In the genomic region with DNA sequence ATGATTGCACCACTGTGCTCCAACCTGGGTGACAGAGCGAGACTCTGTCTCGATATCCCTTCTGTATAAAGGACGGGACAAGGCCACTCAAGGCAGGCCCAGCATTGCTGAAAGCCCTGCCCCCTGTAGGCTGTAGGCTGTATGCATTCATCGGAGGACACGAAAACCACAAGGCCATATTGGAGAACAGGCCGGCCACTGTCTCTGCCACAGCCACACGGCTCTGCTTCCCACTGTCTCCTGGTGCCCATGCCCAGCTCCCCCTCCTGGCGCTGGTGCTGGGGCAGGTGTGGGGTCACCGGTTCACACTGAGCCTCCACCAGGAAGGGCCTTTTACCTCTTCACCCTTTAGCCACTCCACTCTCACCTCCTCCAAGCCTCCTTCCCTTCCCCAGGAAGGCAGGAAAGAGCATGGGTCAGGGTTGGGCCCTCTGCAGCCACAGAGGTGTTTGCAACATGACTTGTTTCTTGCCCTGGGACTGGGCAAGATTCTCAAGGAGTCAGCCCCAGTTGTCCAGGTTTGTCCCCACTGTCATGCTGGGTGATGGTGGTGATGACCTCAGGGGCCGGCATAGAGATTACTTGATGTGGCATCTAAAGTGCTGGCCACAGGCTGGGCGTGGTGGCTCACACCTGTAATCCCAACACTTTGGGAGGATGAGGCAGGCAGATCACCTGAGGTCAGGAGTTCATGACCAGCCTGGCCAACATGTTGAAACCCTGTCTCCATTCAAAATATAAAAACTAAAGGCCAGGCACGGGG, we compare ENCODE assay signal across 12 cellular contexts. TPM values are rescaled to one million over a fixed set of nuclear protein-coding genes. Genes with fewer than 3 reads are reported as not detected.
DNase-seq lines count a peak whose midpoint lies in the region; ATAC-seq, FAIRE-seq and TF ChIP-seq lines count a peak whose summit lies in the region.
"Had no signal": no experiment of that assay in that cellular context is flagged by ENCODE, and none has a peak within 500 bp of the region (broad histone marks: within the 10 kb centered on the region; RNA-seq: fewer than 3 reads in every experiment).

No MANE protein-coding gene starts in this region.

- peaks cover 4% of the 10 kb centered on the region for H3K4me1 Mint-ChIP-seq in endothelial cell (ENCODE audit: unreplicated experiment)
- H3K4me1 Mint-ChIP-seq in activated T-helper 1 cell treated with anti-CD3 and anti-CD28 coated beads, Interleukin-12 subunit alpha, Interleukin-12 subunit beta, Interleukin-2, Interleukin-4 antibody, amounts not matched to agents 30 ng/mL and 10 ng/mL and 1 ng/mL, durations not matched to agents 14 hours and 24 hours and 36 hours (ENCODE audit: low read depth), result no peaks in the 10 kb centered on the region
- H3K4me1 Mint-ChIP-seq in natural killer cell treated with Interleukin-12 subunit alpha and Interleukin-12 subunit beta and Interleukin-15 and Interleukin-18, amount 100 ng/mL, for 72 hours (ENCODE audit: low read depth in 2 of 2), result peaks cover 0 to 9% of the 10 kb centered on the region in 2 donors

- H2AFZ ChIP-seq in HepG2 (ENCODE audit: low read length), result no peak overlapping the region

- H3K9me3 ChIP-seq in HepG2 (ENCODE audit: low read length), result no peaks in the 10 kb centered on the region
- H3K9me3 ChIP-seq in right lobe of liver, result no peaks in the 10 kb centered on the region
- H3K9me3 ChIP-seq: lower lobe of right lung, vagina had no signal

- no peak overlapping the region for H3K4me2 ChIP-seq in HepG2 (ENCODE audit: low read depth, low read length)

- TF ChIP-seq POLR2A in HepG2 (IDR thresholded peaks at IDR 0.05; ENCODE audit: insufficient read depth in 1 of 2, low read depth in 2 of 2, low read length in 2 of 2) (no peak), right lobe of liver (IDR thresholded peaks at IDR 0.05) (no peak)

- CTCF ChIA-PET in HepG2 (lab: Yijun Ruan, JAX; ENCODE audit: low intra/inter-chr PET ratio, low total read pairs), result no interaction called here

- intact Hi-C loops in HepG2 (cut with micrococcal nuclease; ENCODE audit: unreplicated experiment) (no loop called here), right lobe of liver (cut with DNase I) (no loop called here)
- intact Hi-C loops in activated T-helper 1 cell treated with anti-CD3 and anti-CD28 coated beads, Interleukin-12 subunit alpha, Interleukin-12 subunit beta, Interleukin-2, Interleukin-4 antibody, amounts not matched to agents 30 ng/mL and 10 ng/mL and 1 ng/mL, durations not matched to agents 14 hours and 24 hours and 36 hours (cut with micrococcal nuclease), result no loop called here

- H3K4me3 ChIP-seq in HepG2 (replicated peaks in 1 of 3; ENCODE audit: insufficient read depth in 1 of 3, low read depth in 2 of 3, low read length in 3 of 3) (no peak overlapping the region), right lobe of liver (no peak overlapping the region)
- H3K4me3 ChIP-seq: lower lobe of right lung, vagina had no signal

- no peak overlapping the region for H3K9ac ChIP-seq in HepG2 (ENCODE audit: insufficient read depth, low read depth, low read length)

- H3K4me3 Mint-ChIP-seq in endothelial cell (ENCODE audit: unreplicated experiment), result no peak overlapping the region
- no peak overlapping the region for H3K4me3 Mint-ChIP-seq in activated T-helper 1 cell treated with anti-CD3 and anti-CD28 coated beads, Interleukin-12 subunit alpha, Interleukin-12 subunit beta, Interleukin-2, Interleukin-4 antibody, amounts not matched to agents 30 ng/mL and 10 ng/mL and 1 ng/mL, durations not matched to agents 14 hours and 24 hours and 36 hours
- no peak overlapping the region for H3K4me3 Mint-ChIP-seq in natural killer cell treated with Interleukin-12 subunit alpha and Interleukin-12 subunit beta and Interleukin-15 and Interleukin-18, amount 100 ng/mL, for 72 hours
- H3K4me3 Mint-ChIP-seq: CD8-positive, alpha-beta T cell had no signal

- TF ChIP-seq CTCF in HepG2 (CRISPR knock-in tag; IDR thresholded peaks at IDR 0.05), result peak; percentile 46
- TF ChIP-seq CTCF in right lobe of liver (IDR thresholded peaks at IDR 0.05), result peak in 1 of 4 donors; percentile 5
- TF ChIP-seq CTCF in endothelial cell (IDR thresholded peaks at IDR 0.05; ENCODE audit: unreplicated experiment), result peak; percentile 27

- no peak overlapping the region for H3K27ac Mint-ChIP-seq in endothelial cell (ENCODE audit: unreplicated experiment)
- H3K27ac Mint-ChIP-seq in activated T-helper 1 cell treated with anti-CD3 and anti-CD28 coated beads, Interleukin-12 subunit alpha, Interleukin-12 subunit beta, Interleukin-2, Interleukin-4 antibody, amounts not matched to agents 30 ng/mL and 10 ng/mL and 1 ng/mL, durations not matched to agents 14 hours and 24 hours and 36 hours, result no peak overlapping the region
- no peak overlapping the region for H3K27ac Mint-ChIP-seq in natural killer cell treated with Interleukin-12 subunit alpha and Interleukin-12 subunit beta and Interleukin-15 and Interleukin-18, amount 100 ng/mL, for 72 hours
- H3K27ac Mint-ChIP-seq: CD8-positive, alpha-beta T cell had no signal

- H3K9me3 Mint-ChIP-seq in endothelial cell (ENCODE audit: unreplicated experiment), result no peaks in the 10 kb centered on the region
- no peaks in the 10 kb centered on the region for H3K9me3 Mint-ChIP-seq in activated T-helper 1 cell treated with anti-CD3 and anti-CD28 coated beads, Interleukin-12 subunit alpha, Interleukin-12 subunit beta, Interleukin-2, Interleukin-4 antibody, amounts not matched to agents 30 ng/mL and 10 ng/mL and 1 ng/mL, durations not matched to agents 14 hours and 24 hours and 36 hours
- H3K9me3 Mint-ChIP-seq in natural killer cell treated with Interleukin-12 subunit alpha and Interleukin-12 subunit beta and Interleukin-15 and Interleukin-18, amount 100 ng/mL, for 72 hours, result no peaks in the 10 kb centered on the region
- H3K9me3 Mint-ChIP-seq: CD8-positive, alpha-beta T cell had no signal

- no peak overlapping the region for H3K27ac ChIP-seq in HepG2 (ENCODE audit: extremely low read length, insufficient read depth, low read length)
- no peak overlapping the region for H3K27ac ChIP-seq in right lobe of liver
- H3K27ac ChIP-seq: lower lobe of right lung, vagina had no signal

- peaks cover 3% of the 10 kb centered on the region for H3K36me3 Mint-ChIP-seq in endothelial cell (ENCODE audit: low read depth, unreplicated experiment)
- no peaks in the 10 kb centered on the region for H3K36me3 Mint-ChIP-seq in activated T-helper 1 cell treated with anti-CD3 and anti-CD28 coated beads, Interleukin-12 subunit alpha, Interleukin-12 subunit beta, Interleukin-2, Interleukin-4 antibody, amounts not matched to agents 30 ng/mL and 10 ng/mL and 1 ng/mL, durations not matched to agents 14 hours and 24 hours and 36 hours (ENCODE audit: low read depth)
- H3K36me3 Mint-ChIP-seq in natural killer cell treated with Interleukin-12 subunit alpha and Interleukin-12 subunit beta and Interleukin-15 and Interleukin-18, amount 100 ng/mL, for 72 hours, result no peaks in the 10 kb centered on the region
- H3K36me3 Mint-ChIP-seq: CD8-positive, alpha-beta T cell had no signal

- H3K27me3 Mint-ChIP-seq in endothelial cell (ENCODE audit: unreplicated experiment), result peaks cover 22% of the 10 kb centered on the region
- H3K27me3 Mint-ChIP-seq in activated T-helper 1 cell treated with anti-CD3 and anti-CD28 coated beads, Interleukin-12 subunit alpha, Interleukin-12 subunit beta, Interleukin-2, Interleukin-4 antibody, amounts not matched to agents 30 ng/mL and 10 ng/mL and 1 ng/mL, durations not matched to agents 14 hours and 24 hours and 36 hours (ENCODE audit: insufficient read depth), result peaks cover 25% of the 10 kb centered on the region
- peaks cover 7 to 12% of the 10 kb centered on the region in 2 donors for H3K27me3 Mint-ChIP-seq in natural killer cell treated with Interleukin-12 subunit alpha and Interleukin-12 subunit beta and Interleukin-15 and Interleukin-18, amount 100 ng/mL, for 72 hours

- no TSS peak for BruUV-seq in HepG2 (replicated peaks; lab: Mats Ljungman, UMichigan)

- 0 out of 3 replicates have a peak, but pooled peaks have one; percentile 6 for ATAC-seq in HepG2
- ATAC-seq in right lobe of liver, result no peak
- no peak for ATAC-seq in HG03159 (IDR thresholded peaks at IDR 0.05; ENCODE audit: unreplicated experiment)
- ATAC-seq in natural killer cell treated with Interleukin-12 subunit alpha and Interleukin-12 subunit beta and Interleukin-15 and Interleukin-18, amount 100 ng/mL, for 72 hours, result no peak
- ATAC-seq: CD8-positive, alpha-beta T cell; lower lobe of right lung had no signal

- TF ChIP-seq RAD21 in HepG2 (CRISPR knock-in tag; IDR thresholded peaks at IDR 0.05), result no peak

- 87% methylated on average over 8 of the region's 12 CpGs for WGBS in HepG2 (ENCODE audit: low lambda C conversion rate)
- 71% methylated on average over 2 of the region's 12 CpGs for WGBS in right lobe of liver (ENCODE audit: insufficient coverage, low coverage, low lambda C conversion rate, missing lambda C conversion rate)

- H3K27me3 ChIP-seq in HepG2 (ENCODE audit: control insufficient read depth in 1 of 2, insufficient read depth in 2 of 2, low read length in 2 of 2), result peaks cover 5 to 24% of the 10 kb centered on the region in 2 experiments
- no peaks in the 10 kb centered on the region for H3K27me3 ChIP-seq in right lobe of liver
- H3K27me3 ChIP-seq: vagina had no signal

- in situ Hi-C loops in HepG2 (cut with HindIII; ENCODE audit: extremely low pct_ligation_motif_present, low pct_unique_long_range_greater_than_20kb), result no loop called here

- POLR2A ChIA-PET in HepG2 (lab: Yijun Ruan, JAX), result no interaction called here

- TF ChIP-seq EP300 in HepG2 (IDR thresholded peaks at IDR 0.05; ENCODE audit: low read depth in 2 of 2, low read length in 2 of 2), result no peak
- no peak for TF ChIP-seq EP300 in HepG2 (CRISPR knock-in tag; IDR thresholded peaks at IDR 0.05; ENCODE audit: borderline replicate concordance)

- no peaks in the 10 kb centered on the region for H4K20me1 ChIP-seq in HepG2 (ENCODE audit: insufficient read depth, low read length)

- H3K36me3 ChIP-seq in HepG2 (replicated peaks in 1 of 2; ENCODE audit: control insufficient read depth in 1 of 2, insufficient read depth in 2 of 2, low read length in 2 of 2) (no peaks in the 10 kb centered on the region; a peak in 1 of 5 replicates), right lobe of liver (no peaks in the 10 kb centered on the region)
- H3K36me3 ChIP-seq: lower lobe of right lung, vagina had no signal

- no peak for DNase-seq in HepG2 (ENCODE audit: low spot score)
- DNase-seq in right lobe of liver, result no peak
- DNase-seq in NAMALWA (ENCODE audit: low spot score), result peak; percentile 50
- no peak for DNase-seq in endothelial cell (ENCODE audit: low spot score)
- no peak for DNase-seq in activated T-helper 1 cell treated with anti-CD3 and anti-CD28 coated beads, Interleukin-12 subunit alpha, Interleukin-12 subunit beta, Interleukin-2, Interleukin-4 antibody, amounts not matched to agents 30 ng/mL and 10 ng/mL and 1 ng/mL, durations not matched to agents 14 hours and 24 hours and 36 hours (ENCODE audit: low spot score)
- no peak for DNase-seq in RCC 7860 (ENCODE audit: low spot score)
- DNase-seq in natural killer cell treated with Interleukin-12 subunit alpha and Interleukin-12 subunit beta and Interleukin-15 and Interleukin-18, amount 100 ng/mL, for 72 hours (ENCODE audit: low spot score), result no peak
- DNase-seq: lower lobe of right lung had no signal

- FAIRE-seq in HepG2 (lab: Jason Lieb, UNC) (no peak), RCC 7860 (lab: Jason Lieb, UNC) (no peak)
- FAIRE-seq: TTC549 had no signal

- H3K79me2 ChIP-seq in HepG2 (ENCODE audit: insufficient read depth, low read length), result no peaks in the 10 kb centered on the region

- H3K4me1 ChIP-seq in HepG2 (ENCODE audit: insufficient read depth, low read length), result peaks cover 36% of the 10 kb centered on the region
- H3K4me1 ChIP-seq in right lobe of liver, result peaks cover 0 to 23% (median 0%) of the 10 kb centered on the region in 4 donors

RNA-seq across cellular contexts. Expression of gene NTN3, which starts 5.3 kb away (rescaled TPM):
- 0.20 and 0.35 TPM in 2 replicates for total RNA-seq in HepG2 (2016; rRNA removed; fragmentation: Illumina TruSeq; extraction: Trizol)
- not detected in 2 replicates for total RNA-seq in HepG2 (2016; cell fraction: cytosol; rRNA removed; fragmentation: Illumina TruSeq; extraction: Trizol; ENCODE audit: low read depth)
- 0.15 and 0.30 TPM in 2 replicates for total RNA-seq in HepG2 (2016; cell fraction: insoluble cytoplasmic fraction; rRNA removed; fragmentation: Illumina TruSeq; extraction: Trizol)
- total RNA-seq in HepG2 (2016; cell fraction: membrane; rRNA removed; fragmentation: Illumina TruSeq; extraction: Trizol), result 0.25 TPM in 1 of 2 replicates, not detected in the other
- total RNA-seq in HepG2 (2016; cell fraction: nucleus; rRNA removed; fragmentation: Illumina TruSeq; extraction: Trizol), result 0.19 and 0.28 TPM in 2 replicates
- 0.09 and 0.29 TPM in 2 replicates for polyA plus RNA-seq in HepG2 (2011; rRNA removed)
- 0.12 and 0.15 TPM in 2 replicates for polyA plus RNA-seq in HepG2 (2011; cell fraction: cytosol; rRNA removed)
- polyA plus RNA-seq in HepG2 (2011; cell fraction: nucleus; rRNA removed), result 0.66 and 0.79 TPM in 2 replicates
- 0.07 and 0.11 TPM in 2 replicates for polyA plus RNA-seq in HepG2 (2012)
- polyA plus RNA-seq in HepG2 (2016; cell fraction: cytosol; fragmentation: Illumina TruSeq; extraction: Trizol; ENCODE audit: low read depth), result 0.08 TPM in 1 of 2 replicates, not detected in the other
- polyA plus RNA-seq in HepG2 (2016; cell fraction: insoluble cytoplasmic fraction; fragmentation: Illumina TruSeq; extraction: Trizol; ENCODE audit: low read depth), result not detected in 2 replicates
- not detected in 2 replicates for polyA plus RNA-seq in HepG2 (2016; cell fraction: membrane; fragmentation: Illumina TruSeq; extraction: Trizol; ENCODE audit: low read depth)
- 0.23 TPM in 1 of 2 replicates, not detected in the other for polyA plus RNA-seq in HepG2 (2016; cell fraction: nucleus; fragmentation: Illumina TruSeq; extraction: Trizol; ENCODE audit: insufficient read depth, low read depth)
- 0.49 and 1.4 TPM in 2 replicates for polyA minus RNA-seq in HepG2 (2011; rRNA and poly(A)+ RNA removed; ENCODE audit: low replicate concordance)
- 0.59 and 0.62 TPM in 2 replicates for polyA minus RNA-seq in HepG2 (2011; cell fraction: cytosol; rRNA and poly(A)+ RNA removed)
- 0.39 and 0.62 TPM in 2 replicates for polyA minus RNA-seq in HepG2 (2011; cell fraction: nucleus; rRNA and poly(A)+ RNA removed)
- 1 to 10 TPM in 4 of 6 experiments, under 1 TPM in 2; 0.39 to 2.1 (median 1.2) TPM for total RNA-seq in right lobe of liver
- total RNA-seq in endothelial cell (ENCODE audit: unreplicated experiment), result not detected
- total RNA-seq in activated T-helper 1 cell treated with anti-CD3 and anti-CD28 coated beads, Interleukin-12 subunit alpha, Interleukin-12 subunit beta, Interleukin-2, Interleukin-4 antibody, amounts not matched to agents 30 ng/mL and 10 ng/mL and 1 ng/mL, durations not matched to agents 14 hours and 24 hours and 36 hours, result 0.10 TPM in 1 of 2 replicates, not detected in the other
- not detected for total RNA-seq in natural killer cell treated with Interleukin-12 subunit alpha and Interleukin-12 subunit beta and Interleukin-15 and Interleukin-18, amount 100 ng/mL, for 72 hours
- total RNA-seq: CD8-positive, alpha-beta T cell; vagina had no signal

RNA-seq across cellular contexts. Expression of gene TEDC2, which starts 5.9 kb away (rescaled TPM):
- total RNA-seq in HepG2 (2016; rRNA removed; fragmentation: Illumina TruSeq; extraction: Trizol) (19.7 and 24.4 TPM in 2 replicates), right lobe of liver (1 to 10 TPM in 3 of 6 experiments, under 1 TPM in 3; 0.35 to 2.8 (median 0.87) TPM), endothelial cell (ENCODE audit: unreplicated experiment) (9.1 TPM)
- total RNA-seq in HepG2 (2016; cell fraction: cytosol; rRNA removed; fragmentation: Illumina TruSeq; extraction: Trizol; ENCODE audit: low read depth), result 10.8 and 13.0 TPM in 2 replicates
- total RNA-seq in HepG2 (2016; cell fraction: insoluble cytoplasmic fraction; rRNA removed; fragmentation: Illumina TruSeq; extraction: Trizol), result 16.5 and 23.4 TPM in 2 replicates
- total RNA-seq in HepG2 (2016; cell fraction: membrane; rRNA removed; fragmentation: Illumina TruSeq; extraction: Trizol), result 18.0 and 21.4 TPM in 2 replicates
- total RNA-seq in HepG2 (2016; cell fraction: nucleus; rRNA removed; fragmentation: Illumina TruSeq; extraction: Trizol), result 17.3 and 20.2 TPM in 2 replicates
- 5.9 and 6.2 TPM in 2 replicates for polyA plus RNA-seq in HepG2 (2011; rRNA removed)
- 3.2 and 8.6 TPM in 2 replicates for polyA plus RNA-seq in HepG2 (2011; cell fraction: cytosol; rRNA removed)
- polyA plus RNA-seq in HepG2 (2011; cell fraction: nucleus; rRNA removed), result 28.4 and 38.0 TPM in 2 replicates
- 3.0 and 4.0 TPM in 2 replicates for polyA plus RNA-seq in HepG2 (2012)
- polyA plus RNA-seq in HepG2 (2016; cell fraction: cytosol; fragmentation: Illumina TruSeq; extraction: Trizol; ENCODE audit: low read depth), result 11.9 and 12.7 TPM in 2 replicates
- 19.2 and 19.4 TPM in 2 replicates for polyA plus RNA-seq in HepG2 (2016; cell fraction: insoluble cytoplasmic fraction; fragmentation: Illumina TruSeq; extraction: Trizol; ENCODE audit: low read depth)
- polyA plus RNA-seq in HepG2 (2016; cell fraction: membrane; fragmentation: Illumina TruSeq; extraction: Trizol; ENCODE audit: low read depth), result 14.6 and 18.0 TPM in 2 replicates
- 38.8 and 41.0 TPM in 2 replicates for polyA plus RNA-seq in HepG2 (2016; cell fraction: nucleus; fragmentation: Illumina TruSeq; extraction: Trizol; ENCODE audit: insufficient read depth, low read depth)
- 5.2 and 12.3 TPM in 2 replicates for polyA minus RNA-seq in HepG2 (2011; rRNA and poly(A)+ RNA removed; ENCODE audit: low replicate concordance)
- 2.5 and 3.1 TPM in 2 replicates for polyA minus RNA-seq in HepG2 (2011; cell fraction: cytosol; rRNA and poly(A)+ RNA removed)
- polyA minus RNA-seq in HepG2 (2011; cell fraction: nucleus; rRNA and poly(A)+ RNA removed), result 6.3 and 10.6 TPM in 2 replicates
- 41.0 and 43.9 TPM in 2 replicates for total RNA-seq in activated T-helper 1 cell treated with anti-CD3 and anti-CD28 coated beads, Interleukin-12 subunit alpha, Interleukin-12 subunit beta, Interleukin-2, Interleukin-4 antibody, amounts not matched to agents 30 ng/mL and 10 ng/mL and 1 ng/mL, durations not matched to agents 14 hours and 24 hours and 36 hours
- total RNA-seq in natural killer cell treated with Interleukin-12 subunit alpha and Interleukin-12 subunit beta and Interleukin-15 and Interleukin-18, amount 100 ng/mL, for 72 hours, result 10 to 100 TPM in 1 of 2 donors, 1 to 10 TPM in 1; 8.6 to 39.0 TPM

RNA-seq across cellular contexts. Expression of gene TBC1D24, which starts 9.1 kb away (rescaled TPM):
- total RNA-seq in HepG2 (2016; rRNA removed; fragmentation: Illumina TruSeq; extraction: Trizol) (13.7 and 17.6 TPM in 2 replicates), right lobe of liver (10 to 100 TPM; 14.9 to 22.7 (median 17.5) TPM), endothelial cell (ENCODE audit: unreplicated experiment) (17.3 TPM)
- total RNA-seq in HepG2 (2016; cell fraction: cytosol; rRNA removed; fragmentation: Illumina TruSeq; extraction: Trizol; ENCODE audit: low read depth), result 1.3 and 1.4 TPM in 2 replicates
- 12.6 and 15.8 TPM in 2 replicates for total RNA-seq in HepG2 (2016; cell fraction: insoluble cytoplasmic fraction; rRNA removed; fragmentation: Illumina TruSeq; extraction: Trizol)
- total RNA-seq in HepG2 (2016; cell fraction: membrane; rRNA removed; fragmentation: Illumina TruSeq; extraction: Trizol), result 4.8 and 5.7 TPM in 2 replicates
- total RNA-seq in HepG2 (2016; cell fraction: nucleus; rRNA removed; fragmentation: Illumina TruSeq; extraction: Trizol), result 12.6 and 14.4 TPM in 2 replicates
- 7.7 and 8.4 TPM in 2 replicates for polyA plus RNA-seq in HepG2 (2011; rRNA removed)
- 3.7 and 4.9 TPM in 2 replicates for polyA plus RNA-seq in HepG2 (2011; cell fraction: cytosol; rRNA removed)
- 29.9 and 35.0 TPM in 2 replicates for polyA plus RNA-seq in HepG2 (2011; cell fraction: nucleus; rRNA removed)
- 5.7 TPM in 2 replicates for polyA plus RNA-seq in HepG2 (2012)
- 1.0 and 1.2 TPM in 2 replicates for polyA plus RNA-seq in HepG2 (2016; cell fraction: cytosol; fragmentation: Illumina TruSeq; extraction: Trizol; ENCODE audit: low read depth)
- polyA plus RNA-seq in HepG2 (2016; cell fraction: insoluble cytoplasmic fraction; fragmentation: Illumina TruSeq; extraction: Trizol; ENCODE audit: low read depth), result 8.4 and 11.8 TPM in 2 replicates
- 2.4 and 3.2 TPM in 2 replicates for polyA plus RNA-seq in HepG2 (2016; cell fraction: membrane; fragmentation: Illumina TruSeq; extraction: Trizol; ENCODE audit: low read depth)
- polyA plus RNA-seq in HepG2 (2016; cell fraction: nucleus; fragmentation: Illumina TruSeq; extraction: Trizol; ENCODE audit: insufficient read depth, low read depth), result 22.4 and 24.8 TPM in 2 replicates
- polyA minus RNA-seq in HepG2 (2011; rRNA and poly(A)+ RNA removed; ENCODE audit: low replicate concordance), result 11.0 and 28.2 TPM in 2 replicates
- 9.1 and 10.4 TPM in 2 replicates for polyA minus RNA-seq in HepG2 (2011; cell fraction: cytosol; rRNA and poly(A)+ RNA removed)
- polyA minus RNA-seq in HepG2 (2011; cell fraction: nucleus; rRNA and poly(A)+ RNA removed), result 10.0 and 13.8 TPM in 2 replicates
- total RNA-seq in activated T-helper 1 cell treated with anti-CD3 and anti-CD28 coated beads, Interleukin-12 subunit alpha, Interleukin-12 subunit beta, Interleukin-2, Interleukin-4 antibody, amounts not matched to agents 30 ng/mL and 10 ng/mL and 1 ng/mL, durations not matched to agents 14 hours and 24 hours and 36 hours, result 19.6 and 24.6 TPM in 2 replicates
- total RNA-seq in natural killer cell treated with Interleukin-12 subunit alpha and Interleukin-12 subunit beta and Interleukin-15 and Interleukin-18, amount 100 ng/mL, for 72 hours, result 10 to 100 TPM; 22.0 to 39.9 TPM

RNA-seq across cellular contexts. Expression of gene CCNF, which starts 36.6 kb away (rescaled TPM):
- total RNA-seq in HepG2 (2016; rRNA removed; fragmentation: Illumina TruSeq; extraction: Trizol), result 13.7 and 22.8 TPM in 2 replicates
- total RNA-seq in HepG2 (2016; cell fraction: cytosol; rRNA removed; fragmentation: Illumina TruSeq; extraction: Trizol; ENCODE audit: low read depth), result 3.9 and 4.1 TPM in 2 replicates
- total RNA-seq in HepG2 (2016; cell fraction: insoluble cytoplasmic fraction; rRNA removed; fragmentation: Illumina TruSeq; extraction: Trizol), result 12.7 and 23.2 TPM in 2 replicates
- total RNA-seq in HepG2 (2016; cell fraction: membrane; rRNA removed; fragmentation: Illumina TruSeq; extraction: Trizol), result 10.8 and 12.0 TPM in 2 replicates
- total RNA-seq in HepG2 (2016; cell fraction: nucleus; rRNA removed; fragmentation: Illumina TruSeq; extraction: Trizol), result 15.7 and 16.3 TPM in 2 replicates
- 5.0 and 6.4 TPM in 2 replicates for polyA plus RNA-seq in HepG2 (2011; rRNA removed)
- polyA plus RNA-seq in HepG2 (2011; cell fraction: cytosol; rRNA removed), result 3.7 and 6.4 TPM in 2 replicates
- 11.8 and 19.6 TPM in 2 replicates for polyA plus RNA-seq in HepG2 (2011; cell fraction: nucleus; rRNA removed)
- polyA plus RNA-seq in HepG2 (2012), result 5.1 and 7.4 TPM in 2 replicates
- 1.5 and 1.6 TPM in 2 replicates for polyA plus RNA-seq in HepG2 (2016; cell fraction: cytosol; fragmentation: Illumina TruSeq; extraction: Trizol; ENCODE audit: low read depth)
- polyA plus RNA-seq in HepG2 (2016; cell fraction: insoluble cytoplasmic fraction; fragmentation: Illumina TruSeq; extraction: Trizol; ENCODE audit: low read depth), result 7.3 and 10.7 TPM in 2 replicates
- 4.0 and 4.9 TPM in 2 replicates for polyA plus RNA-seq in HepG2 (2016; cell fraction: membrane; fragmentation: Illumina TruSeq; extraction: Trizol; ENCODE audit: low read depth)
- 28.4 and 30.0 TPM in 2 replicates for polyA plus RNA-seq in HepG2 (2016; cell fraction: nucleus; fragmentation: Illumina TruSeq; extraction: Trizol; ENCODE audit: insufficient read depth, low read depth)
- polyA minus RNA-seq in HepG2 (2011; rRNA and poly(A)+ RNA removed; ENCODE audit: low replicate concordance), result 36.8 and 74.8 TPM in 2 replicates
- 10.9 and 18.1 TPM in 2 replicates for polyA minus RNA-seq in HepG2 (2011; cell fraction: cytosol; rRNA and poly(A)+ RNA removed)
- 13.1 and 14.7 TPM in 2 replicates for polyA minus RNA-seq in HepG2 (2011; cell fraction: nucleus; rRNA and poly(A)+ RNA removed)
- total RNA-seq in right lobe of liver, result 1 to 10 TPM; 1.3 to 2.7 (median 1.7) TPM
- 30.2 TPM for total RNA-seq in endothelial cell (ENCODE audit: unreplicated experiment)
- 45.3 and 46.7 TPM in 2 replicates for total RNA-seq in activated T-helper 1 cell treated with anti-CD3 and anti-CD28 coated beads, Interleukin-12 subunit alpha, Interleukin-12 subunit beta, Interleukin-2, Interleukin-4 antibody, amounts not matched to agents 30 ng/mL and 10 ng/mL and 1 ng/mL, durations not matched to agents 14 hours and 24 hours and 36 hours
- 10 to 100 TPM; 36.1 to 79.5 TPM for total RNA-seq in natural killer cell treated with Interleukin-12 subunit alpha and Interleukin-12 subunit beta and Interleukin-15 and Interleukin-18, amount 100 ng/mL, for 72 hours

RNA-seq across cellular contexts. Expression of gene ATP6V0C, which starts 47.9 kb away (rescaled TPM):
- 7.2 and 10.4 TPM in 2 replicates for total RNA-seq in HepG2 (2016; rRNA removed; fragmentation: Illumina TruSeq; extraction: Trizol)
- 7.6 and 9.4 TPM in 2 replicates for total RNA-seq in HepG2 (2016; cell fraction: cytosol; rRNA removed; fragmentation: Illumina TruSeq; extraction: Trizol; ENCODE audit: low read depth)
- total RNA-seq in HepG2 (2016; cell fraction: insoluble cytoplasmic fraction; rRNA removed; fragmentation: Illumina TruSeq; extraction: Trizol), result 5.7 and 10.1 TPM in 2 replicates
- 11.1 and 14.0 TPM in 2 replicates for total RNA-seq in HepG2 (2016; cell fraction: membrane; rRNA removed; fragmentation: Illumina TruSeq; extraction: Trizol)
- total RNA-seq in HepG2 (2016; cell fraction: nucleus; rRNA removed; fragmentation: Illumina TruSeq; extraction: Trizol), result 13.6 and 17.3 TPM in 2 replicates
- polyA plus RNA-seq in HepG2 (2011; rRNA removed), result 20.1 and 21.1 TPM in 2 replicates
- 29.7 and 32.0 TPM in 2 replicates for polyA plus RNA-seq in HepG2 (2011; cell fraction: cytosol; rRNA removed)
- 42.5 and 51.4 TPM in 2 replicates for polyA plus RNA-seq in HepG2 (2011; cell fraction: nucleus; rRNA removed)
- 133 and 154 TPM in 2 replicates for polyA plus RNA-seq in HepG2 (2012)
- 106 and 119 TPM in 2 replicates for polyA plus RNA-seq in HepG2 (2016; cell fraction: cytosol; fragmentation: Illumina TruSeq; extraction: Trizol; ENCODE audit: low read depth)
- polyA plus RNA-seq in HepG2 (2016; cell fraction: insoluble cytoplasmic fraction; fragmentation: Illumina TruSeq; extraction: Trizol; ENCODE audit: low read depth), result 50.3 and 60.7 TPM in 2 replicates
- 97.9 and 104 TPM in 2 replicates for polyA plus RNA-seq in HepG2 (2016; cell fraction: membrane; fragmentation: Illumina TruSeq; extraction: Trizol; ENCODE audit: low read depth)
- polyA plus RNA-seq in HepG2 (2016; cell fraction: nucleus; fragmentation: Illumina TruSeq; extraction: Trizol; ENCODE audit: insufficient read depth, low read depth), result 168 and 190 TPM in 2 replicates
- polyA minus RNA-seq in HepG2 (2011; rRNA and poly(A)+ RNA removed; ENCODE audit: low replicate concordance), result 20.0 and 29.5 TPM in 2 replicates
- 52.8 and 62.5 TPM in 2 replicates for polyA minus RNA-seq in HepG2 (2011; cell fraction: cytosol; rRNA and poly(A)+ RNA removed)
- 10.4 and 11.5 TPM in 2 replicates for polyA minus RNA-seq in HepG2 (2011; cell fraction: nucleus; rRNA and poly(A)+ RNA removed)
- total RNA-seq in right lobe of liver, result 100 to 1,000 TPM in 1 of 6 experiments, 10 to 100 TPM in 5; 71.5 to 100 (median 79.4) TPM
- 157 TPM for total RNA-seq in endothelial cell (ENCODE audit: unreplicated experiment)
- 117 and 119 TPM in 2 replicates for total RNA-seq in activated T-helper 1 cell treated with anti-CD3 and anti-CD28 coated beads, Interleukin-12 subunit alpha, Interleukin-12 subunit beta, Interleukin-2, Interleukin-4 antibody, amounts not matched to agents 30 ng/mL and 10 ng/mL and 1 ng/mL, durations not matched to agents 14 hours and 24 hours and 36 hours
- 100 to 1,000 TPM; 103 to 146 TPM for total RNA-seq in natural killer cell treated with Interleukin-12 subunit alpha and Interleukin-12 subunit beta and Interleukin-15 and Interleukin-18, amount 100 ng/mL, for 72 hours
